15 cellular contexts compared by ENCODE assay signal in genomic region chr16:66536525-66536924, GRCh38. TPM values are rescaled to one million over a fixed set of nuclear protein-coding genes. Genes with fewer than 3 reads are reported as not detected.
DNase-seq lines count a peak whose midpoint lies in the region; ATAC-seq and TF ChIP-seq lines count a peak whose summit lies in the region.
"Had no signal": no experiment of that assay in that cellular context is flagged by ENCODE, and none has a peak within 500 bp of the region (broad histone marks: within the 10 kb centered on the region; RNA-seq: fewer than 3 reads in every experiment).

No MANE protein-coding gene starts in this region.

- no peak for TF ChIP-seq POLR2A in HCT116 (IDR thresholded peaks at IDR 0.05; ENCODE audit: borderline replicate concordance, extremely low read depth, insufficient read depth, insufficient read length)

- peaks cover 24% of the 10 kb centered on the region for H3K4me1 ChIP-seq in DND-41 (ENCODE audit: insufficient read depth, low read length)
- H3K4me1 ChIP-seq in HCT116 (ENCODE audit: control insufficient read depth in 1 of 2, insufficient read depth in 2 of 2, low read length in 2 of 2) = no peaks in the 10 kb centered on the region
- H3K4me1 ChIP-seq in endodermal cell (ENCODE audit: control insufficient read depth, insufficient read depth, low read length) = no peaks in the 10 kb centered on the region

- no peaks in the 10 kb centered on the region for H3K9me2 ChIP-seq in HCT116 (ENCODE audit: insufficient read depth)

- no peaks in the 10 kb centered on the region for H3K9me3 Mint-ChIP-seq in endodermal cell
- H3K9me3 Mint-ChIP-seq in activated T-helper 17 cell treated with anti-CD3 and anti-CD28 coated beads, Interleukin-2, amount 50 U/mL, for 72 hours = no peaks in the 10 kb centered on the region
- H3K9me3 Mint-ChIP-seq: CD4-positive, CD25-positive, alpha-beta regulatory T cell; IgD-negative memory B cell had no signal

- H2AFZ ChIP-seq in DND-41 (ENCODE audit: low read depth, low read length) (no peak overlapping the region), HCT116 (ENCODE audit: low read depth, low read length, poor library complexity, severe bottlenecking) (no peak overlapping the region)

- H3K79me2 ChIP-seq in DND-41 (ENCODE audit: insufficient read depth, low read length) (no peaks in the 10 kb centered on the region), HCT116 (ENCODE audit: insufficient read depth, low read length) (no peaks in the 10 kb centered on the region)

- 88% methylated on average over 4 of the region's 4 CpGs; no CpG with 5 or more reads in 1 of the 2 experiments for WGBS in endodermal cell (ENCODE audit: insufficient coverage in 1 of 2, insufficient read length in 1 of 2), 2 experiments

- RAD21 ChIA-PET in HCT116 (lab: Charles Lee; ENCODE audit: low non-redundant PET in 1 of 2, low total read pairs in 2 of 2, uncharacterized antibody in 2 of 2, unreplicated experiment in 2 of 2) = no interaction called here

- H4K20me1 ChIP-seq in DND-41 (ENCODE audit: insufficient read depth, low read length) (no peaks in the 10 kb centered on the region), HCT116 (ENCODE audit: insufficient read depth) (no peaks in the 10 kb centered on the region)
- H4K20me1 ChIP-seq: BLaER1 had no signal

- no peak for ATAC-seq in DND-41 (ENCODE audit: insufficient read depth, low read depth)
- peak; percentile 67 for ATAC-seq in HCT116
- no peak for ATAC-seq in left ventricle myocardium superior
- no peak for ATAC-seq in activated T-helper 17 cell treated with anti-CD3 and anti-CD28 coated beads, Interleukin-2, amount 50 U/mL, for 72 hours (replicated peaks)

- no peak overlapping the region for H3K27ac Mint-ChIP-seq in endodermal cell
- H3K27ac Mint-ChIP-seq in activated T-helper 17 cell treated with anti-CD3 and anti-CD28 coated beads, Interleukin-2, amount 50 U/mL, for 72 hours = no peak overlapping the region
- H3K27ac Mint-ChIP-seq: IgD-negative memory B cell had no signal

- H3K27me3 ChIP-seq in DND-41 (ENCODE audit: insufficient read depth, low read length, poor library complexity) = no peaks in the 10 kb centered on the region
- H3K27me3 ChIP-seq in HCT116 (ENCODE audit: insufficient read depth, low read length) = no peaks in the 10 kb centered on the region
- no peaks in the 10 kb centered on the region for H3K27me3 ChIP-seq in endodermal cell (ENCODE audit: control insufficient read depth, insufficient read depth, low read length, poor library complexity, severe bottlenecking)
- H3K27me3 ChIP-seq: BLaER1 had no signal

- CTCF ChIA-PET in HCT116 (lab: Charles Lee) = no interaction called here

- peaks cover 6% of the 10 kb centered on the region for H3K4me1 Mint-ChIP-seq in endodermal cell
- peaks cover 10% of the 10 kb centered on the region for H3K4me1 Mint-ChIP-seq in activated T-helper 17 cell treated with anti-CD3 and anti-CD28 coated beads, Interleukin-2, amount 50 U/mL, for 72 hours

- H3K27me3 Mint-ChIP-seq in endodermal cell (ENCODE audit: insufficient read depth) = no peaks in the 10 kb centered on the region
- no peaks in the 10 kb centered on the region for H3K27me3 Mint-ChIP-seq in activated T-helper 17 cell treated with anti-CD3 and anti-CD28 coated beads, Interleukin-2, amount 50 U/mL, for 72 hours
- H3K27me3 Mint-ChIP-seq: CD4-positive, CD25-positive, alpha-beta regulatory T cell; IgD-negative memory B cell had no signal

- DNase-seq in DND-41 (no peak), HCT116 (ENCODE audit: low read depth, low spot score) (no peak), endodermal cell (peak; percentile 55), left ventricle myocardium superior (no peak), RKO (ENCODE audit: low spot score) (no peak)
- DNase-seq: CD4-positive, CD25-positive, alpha-beta regulatory T cell; DMS53; HCEC 1CT; KG1 had no signal

- H3K9ac ChIP-seq in DND-41 (ENCODE audit: low read depth, low read length) (no peak overlapping the region), HCT116 (ENCODE audit: low read length) (no peak overlapping the region), endodermal cell (ENCODE audit: extremely low read depth, low read length, poor library complexity, severe bottlenecking) (no peak overlapping the region)
- H3K9ac ChIP-seq: BLaER1 had no signal

- no TSS peak for BruUV-seq in HCT116 (replicated peaks; lab: Mats Ljungman, UMichigan)

- H3K36me3 ChIP-seq in DND-41 (ENCODE audit: insufficient read depth, low read length) (peaks cover 4% of the 10 kb centered on the region; the same call in 1 of the 2 replicates), HCT116 (ENCODE audit: control insufficient read depth in 1 of 2, insufficient read depth in 2 of 2, low read length in 2 of 2) (peaks cover 0 to 4% of the 10 kb centered on the region in 2 experiments; a peak in 1 of 4 replicates), endodermal cell (ENCODE audit: control insufficient read depth, insufficient read depth, low read length) (no peaks in the 10 kb centered on the region)
- H3K36me3 ChIP-seq: BLaER1 had no signal

- H3K4me2 ChIP-seq in DND-41 (ENCODE audit: insufficient read depth, low read length) = no peak overlapping the region
- no peak overlapping the region for H3K4me2 ChIP-seq in HCT116 (ENCODE audit: low read length)
- H3K4me2 ChIP-seq: BLaER1 had no signal

- intact Hi-C loops in HCT116 (cut with micrococcal nuclease) (no loop called here), left ventricle myocardium superior (cut with micrococcal nuclease) (no loop called here)

- H3K4me3 ChIP-seq in DND-41 (ENCODE audit: low read depth in 1 of 2, low read length in 2 of 2) (no peak overlapping the region), HCT116 (replicated peaks in 1 of 2; ENCODE audit: low read depth in 1 of 2, low read length in 2 of 2) (no peak overlapping the region), endodermal cell (ENCODE audit: low read length) (no peak overlapping the region)
- H3K4me3 ChIP-seq: BLaER1 had no signal

- peak overlapping the region; percentile 18; the same call in 1 of the 2 replicates for H3K27ac ChIP-seq in DND-41 (ENCODE audit: low read length)
- no peak overlapping the region for H3K27ac ChIP-seq in HCT116 (ENCODE audit: low read depth, low read length)
- H3K27ac ChIP-seq in endodermal cell (ENCODE audit: low read depth, low read length) = no peak overlapping the region
- H3K27ac ChIP-seq: BLaER1 had no signal

- no peak overlapping the region for H3K4me3 Mint-ChIP-seq in endodermal cell
- H3K4me3 Mint-ChIP-seq in activated T-helper 17 cell treated with anti-CD3 and anti-CD28 coated beads, Interleukin-2, amount 50 U/mL, for 72 hours = no peak overlapping the region
- H3K4me3 Mint-ChIP-seq: CD4-positive, CD25-positive, alpha-beta regulatory T cell had no signal

- no peak for TF ChIP-seq RAD21 in HCT116 (IDR thresholded peaks at IDR 0.05; ENCODE audit: low read depth)

- no peak for TF ChIP-seq CTCF in DND-41 (IDR thresholded peaks at IDR 0.05; ENCODE audit: borderline replicate concordance, extremely low read depth, low read length, poor library complexity, severe bottlenecking)
- TF ChIP-seq CTCF in HCT116 (IDR thresholded peaks at IDR 0.05 in 2 of 3, conservative IDR thresholded peaks at IDR 0.05 in 1 of 3; ENCODE audit: borderline replicate concordance in 1 of 3, insufficient read depth in 1 of 3, low read depth in 2 of 3, low read length in 2 of 3) = no peak
- peak; percentile 55 for TF ChIP-seq CTCF in endodermal cell (conservative IDR thresholded peaks at IDR 0.05)

- POLR2A ChIA-PET in HCT116 (lab: Charles Lee) = no interaction called here

- H3K9me3 ChIP-seq in DND-41 (ENCODE audit: insufficient read depth, low read length, severe bottlenecking) (no peaks in the 10 kb centered on the region), HCT116 (ENCODE audit: control insufficient read depth in 1 of 2, insufficient read depth in 1 of 2, low read depth in 1 of 2, low read length in 2 of 2) (no peaks in the 10 kb centered on the region), endodermal cell (ENCODE audit: control insufficient read depth, low read length) (no peaks in the 10 kb centered on the region)
- H3K9me3 ChIP-seq: BLaER1 had no signal

- peaks cover 11% of the 10 kb centered on the region for H3K36me3 Mint-ChIP-seq in endodermal cell (ENCODE audit: low read depth)
- no peaks in the 10 kb centered on the region for H3K36me3 Mint-ChIP-seq in activated T-helper 17 cell treated with anti-CD3 and anti-CD28 coated beads, Interleukin-2, amount 50 U/mL, for 72 hours (ENCODE audit: low read depth)
- H3K36me3 Mint-ChIP-seq: IgD-negative memory B cell had no signal

TF ChIP-seq in HCT116, 20 proteins besides CTCF, POLR2A, EP300 and RAD21 (continues in another document):
- TF ChIP-seq YY1 (IDR thresholded peaks at IDR 0.05; ENCODE audit: extremely low read depth, insufficient replicate concordance, low read depth, low read length) (no peak), CBX3 (IDR thresholded peaks at IDR 0.05; ENCODE audit: low read depth) (no peak), EGR1 (IDR thresholded peaks at IDR 0.05; ENCODE audit: low read depth) (no peak)

RNA-seq across cellular contexts. Expression of gene TK2, which starts 13.4 kb away (rescaled TPM):
- total RNA-seq in HCT116 (2021; ENCODE audit: unreplicated experiment) = 15.4 TPM
- 14.7 and 16.9 TPM in 2 replicates for polyA plus RNA-seq in HCT116 (2012)
- total RNA-seq in endodermal cell = 10 to 100 TPM in 1 of 2 donors, 1 to 10 TPM in 1; 7.9 to 11.5 TPM
- polyA plus RNA-seq in endodermal cell (2013, experiment 1 of 2) = 11.3 TPM
- 10.2 TPM for polyA plus RNA-seq in endodermal cell (2013, experiment 2 of 2)
- 16.8 TPM for total RNA-seq in left ventricle myocardium superior
- 1 to 10 TPM; 5.7 to 6.6 TPM for total RNA-seq in activated T-helper 17 cell treated with anti-CD3 and anti-CD28 coated beads, Interleukin-2, amount 50 U/mL, for 72 hours

RNA-seq across cellular contexts. Expression of gene CKLF, which starts 15.9 kb away (rescaled TPM):
- 38.6 TPM for total RNA-seq in HCT116 (2021; ENCODE audit: unreplicated experiment)
- polyA plus RNA-seq in HCT116 (2012) = 84.1 and 84.2 TPM in 2 replicates
- 10 to 100 TPM; 22.5 to 40.7 TPM for total RNA-seq in endodermal cell
- 38.0 TPM for polyA plus RNA-seq in endodermal cell (2013, experiment 1 of 2)
- 36.9 TPM for polyA plus RNA-seq in endodermal cell (2013, experiment 2 of 2)
- 9.1 TPM for total RNA-seq in left ventricle myocardium superior
- total RNA-seq in activated T-helper 17 cell treated with anti-CD3 and anti-CD28 coated beads, Interleukin-2, amount 50 U/mL, for 72 hours = 100 to 1,000 TPM; 117 to 155 TPM

RNA-seq across cellular contexts. Expression of gene CMTM1, which starts 29.7 kb away (rescaled TPM):
- 5.2 TPM for total RNA-seq in HCT116 (2021; ENCODE audit: unreplicated experiment)
- polyA plus RNA-seq in HCT116 (2012) = 2.3 TPM in 2 replicates
- 1 to 10 TPM; 3.8 to 5.3 TPM for total RNA-seq in endodermal cell
- polyA plus RNA-seq in endodermal cell (2013, experiment 1 of 2) = 4.9 TPM
- 3.4 TPM for polyA plus RNA-seq in endodermal cell (2013, experiment 2 of 2)
- 2.1 TPM for total RNA-seq in left ventricle myocardium superior
- total RNA-seq in activated T-helper 17 cell treated with anti-CD3 and anti-CD28 coated beads, Interleukin-2, amount 50 U/mL, for 72 hours = 10 to 100 TPM; 15.8 to 15.9 TPM
- polyA plus RNA-seq: IgD-negative memory B cell had no signal

RNA-seq across cellular contexts. Expression of gene CMTM2, which starts 42.7 kb away (rescaled TPM):
- 0.42 TPM for total RNA-seq in HCT116 (2021; ENCODE audit: unreplicated experiment)
- 0.15 and 0.16 TPM in 2 replicates for polyA plus RNA-seq in HCT116 (2012)
- total RNA-seq in endodermal cell = not detected
- polyA plus RNA-seq in endodermal cell (2013, experiment 1 of 2) = not detected
- polyA plus RNA-seq in endodermal cell (2013, experiment 2 of 2) = not detected
- not detected for total RNA-seq in left ventricle myocardium superior
- 1 to 10 TPM in 1 of 2 donors, under 1 TPM in 1; 0.78 to 1.3 TPM for total RNA-seq in activated T-helper 17 cell treated with anti-CD3 and anti-CD28 coated beads, Interleukin-2, amount 50 U/mL, for 72 hours
- total RNA-seq: A673, Daoy, H1 had no signal
- polyA plus RNA-seq: CD4-positive, CD25-positive, alpha-beta regulatory T cell; H1; IgD-negative memory B cell had no signal
